In genomic region chr4:48250980-48251379, GRCh38 we compare ENCODE assay signal across 9 cellular contexts.
"Had no signal": no experiment of that assay in that cellular context is flagged by ENCODE, and none has a peak within 500 bp of the region (broad histone marks: within the 10 kb centered on the region; RNA-seq: fewer than 3 reads in every experiment).

No MANE protein-coding gene starts in this region.

- H3K4me2 ChIP-seq: GM23338 had no signal

- FAIRE-seq: H1, H54, HepG2 had no signal

- H2AFZ ChIP-seq: GM23338 had no signal

- H3K9me3 Mint-ChIP-seq: GM23338, H9, IgD-negative memory B cell had no signal

- H3K27ac ChIP-seq: HL-60 had no signal

- H3K4me3 Mint-ChIP-seq: GM23338, H9, IgD-negative memory B cell had no signal

- DNase-seq: H9, HCEC 1CT, KG1 had no signal

- H3K27me3 Mint-ChIP-seq: IgD-negative memory B cell had no signal

- H3K27ac Mint-ChIP-seq: GM23338, H9, IgD-negative memory B cell had no signal

- H3K4me3 ChIP-seq: GM23338 had no signal

- ATAC-seq: GM23338, HepG2 had no signal
